Comparison of ENCODE assay signal across 9 cellular contexts in genomic region chr22:38177926-38178604, GRCh38. TPM values are rescaled to one million over a fixed set of nuclear protein-coding genes. Genes with fewer than 3 reads are reported as not detected.
DNase-seq lines count a peak whose midpoint lies in the region; ATAC-seq and TF ChIP-seq lines count a peak whose summit lies in the region.
"Had no signal": no experiment of that assay in that cellular context is flagged by ENCODE, and none has a peak within 500 bp of the region (broad histone marks: within the 10 kb centered on the region; RNA-seq: fewer than 3 reads in every experiment).

No MANE protein-coding gene starts in this region.

- H3K4me1 ChIP-seq in esophagus squamous epithelium = peaks cover 29 to 81% (median 47%) of the 10 kb centered on the region in 3 donors

- H3K36me3 Mint-ChIP-seq in neural crest cell (ENCODE audit: low read depth) = no peaks in the 10 kb centered on the region

- H3K27ac Mint-ChIP-seq in neural crest cell (ENCODE audit: unreplicated experiment) = peak overlapping the region; percentile 22

- TF ChIP-seq CTCF in esophagus squamous epithelium (IDR thresholded peaks at IDR 0.05) = no peak
- no peak for TF ChIP-seq CTCF in neural crest cell (conservative IDR thresholded peaks at IDR 0.05)

- ATAC-seq in HG02981 (IDR thresholded peaks at IDR 0.05; ENCODE audit: unreplicated experiment) = no peak

- DNase-seq in NCI-H345 (lab: John Stamatoyannopoulos, UW) = peak; percentile 35
- DNase-seq in NCI-H345 treated with DMSO at 0.1 percent for 48 hours (lab: John Stamatoyannopoulos, UW; ENCODE audit: unreplicated experiment) = no peak
- peak; percentile 36 for DNase-seq in SHP77 treated with DMSO at 0.1 percent for 48 hours (lab: John Stamatoyannopoulos, UW)
- DNase-seq in esophagus squamous epithelium (lab: John Stamatoyannopoulos, UW) = no peak
- no peak for DNase-seq in neural crest cell (ENCODE audit: low read depth, low spot score)
- no peak for DNase-seq in DMS 273 treated with DMSO at 0.1 percent for 48 hours (lab: John Stamatoyannopoulos, UW)
- DNase-seq in stimulated activated CD4-positive, alpha-beta T cell treated with anti-CD3 and anti-CD28 coated beads, Interleukin-2, amount 100 ng/mL, for 48 hours = no peak
- DNase-seq: CD4-positive, CD25-positive, alpha-beta regulatory T cell had no signal

- WGBS in esophagus squamous epithelium, 2 donors = 43 to 62% methylated on average over 9 to 15 of the region's 15 CpGs

- H3K9me3 Mint-ChIP-seq in neural crest cell = no peaks in the 10 kb centered on the region

- H3K27ac ChIP-seq in esophagus squamous epithelium = peak overlapping the region; percentile 63 to 99 (median 96)

- intact Hi-C loops in esophagus squamous epithelium (cut with DNase I) = no loop called here

- peak overlapping the region; percentile 11 for H3K4me3 Mint-ChIP-seq in neural crest cell

- TF ChIP-seq POLR2A in esophagus squamous epithelium (IDR thresholded peaks at IDR 0.05) = no peak

- no peaks in the 10 kb centered on the region for H3K27me3 Mint-ChIP-seq in neural crest cell (ENCODE audit: low read depth)
- H3K27me3 Mint-ChIP-seq: CD4-positive, CD25-positive, alpha-beta regulatory T cell had no signal

- H3K27me3 ChIP-seq in esophagus squamous epithelium = no peaks in the 10 kb centered on the region

- no peaks in the 10 kb centered on the region for H3K36me3 ChIP-seq in esophagus squamous epithelium

- no peaks in the 10 kb centered on the region for H3K9me3 ChIP-seq in esophagus squamous epithelium

- no peak overlapping the region for H3K4me3 ChIP-seq in esophagus squamous epithelium

- peaks cover 41% of the 10 kb centered on the region for H3K4me1 Mint-ChIP-seq in neural crest cell

RNA-seq across cellular contexts. Expression of gene PLA2G6, which starts 3.6 kb away (rescaled TPM):
- total RNA-seq in esophagus squamous epithelium = 10 to 100 TPM; 12.9 to 24.2 (median 14.2) TPM
- 11.0 and 14.6 TPM in 2 replicates for total RNA-seq in neural crest cell

RNA-seq across cellular contexts. Expression of gene MAFF, which starts 23.7 kb away (rescaled TPM):
- total RNA-seq in esophagus squamous epithelium (10 to 100 TPM; 19.4 to 51.6 (median 40.5) TPM), neural crest cell (3.9 and 5.4 TPM in 2 replicates)

Comparison
In these comparisons a context has a peak if more than half of its experiments do, and no peak if none do; other contexts are left out.
1. DNase-seq: peak in NCI-H345 (single experiment) and SHP77 treated with DMSO at 0.1 percent for 48 hours (single experiment); none in NCI-H345 treated with DMSO at 0.1 percent for 48 hours (single experiment), esophagus squamous epithelium (single experiment), neural crest cell (single experiment), DMS 273 treated with DMSO at 0.1 percent for 48 hours (single experiment) and stimulated activated CD4-positive, alpha-beta T cell treated with anti-CD3 and anti-CD28 coated beads, Interleukin-2, amount 100 ng/mL, for 48 hours (0 of 2).